2 cellular contexts compared by ENCODE assay signal in the genomic region with DNA sequence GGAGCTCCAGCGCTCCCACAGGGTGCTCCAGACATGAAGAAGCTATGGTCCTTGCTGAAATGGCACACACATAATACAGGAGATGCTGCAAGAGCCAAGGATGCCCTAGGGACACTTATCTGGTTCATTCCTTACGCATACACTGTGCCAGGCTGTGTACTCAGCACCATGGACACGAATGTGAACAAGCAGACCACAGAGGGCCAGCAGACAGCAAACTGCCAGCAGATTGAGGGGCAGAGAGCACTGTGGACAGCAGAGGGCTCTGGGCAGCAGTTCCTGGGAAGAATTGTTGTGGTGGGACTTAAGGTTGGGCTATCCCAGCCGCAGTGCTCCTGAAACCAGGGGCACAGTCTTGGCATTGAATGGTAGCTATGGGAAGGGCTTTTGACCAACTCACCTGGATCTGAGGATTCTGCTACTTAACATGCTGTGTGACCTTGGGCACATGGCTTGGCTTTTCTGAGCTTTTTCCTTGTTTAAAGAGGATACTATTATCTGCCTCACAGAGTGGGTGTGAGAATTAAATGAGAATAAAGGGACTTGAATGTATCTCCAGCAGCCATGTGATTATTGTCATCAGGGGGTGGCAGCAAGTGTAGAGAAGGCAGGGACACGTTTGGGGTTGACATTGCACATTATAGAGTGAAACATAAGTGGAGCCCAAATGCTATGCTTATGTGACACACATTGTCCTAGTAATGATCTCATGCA.
TF ChIP-seq lines count a peak whose summit lies in the region.

No MANE protein-coding gene starts in this region.

TF ChIP-seq in SK-N-SH treated with all-trans-retinoic acid at 6 μM for 48 hours, 23 proteins besides CTCF, POLR2A, EP300 and RAD21 (continued from another document):
- TF ChIP-seq, protein P1, sequence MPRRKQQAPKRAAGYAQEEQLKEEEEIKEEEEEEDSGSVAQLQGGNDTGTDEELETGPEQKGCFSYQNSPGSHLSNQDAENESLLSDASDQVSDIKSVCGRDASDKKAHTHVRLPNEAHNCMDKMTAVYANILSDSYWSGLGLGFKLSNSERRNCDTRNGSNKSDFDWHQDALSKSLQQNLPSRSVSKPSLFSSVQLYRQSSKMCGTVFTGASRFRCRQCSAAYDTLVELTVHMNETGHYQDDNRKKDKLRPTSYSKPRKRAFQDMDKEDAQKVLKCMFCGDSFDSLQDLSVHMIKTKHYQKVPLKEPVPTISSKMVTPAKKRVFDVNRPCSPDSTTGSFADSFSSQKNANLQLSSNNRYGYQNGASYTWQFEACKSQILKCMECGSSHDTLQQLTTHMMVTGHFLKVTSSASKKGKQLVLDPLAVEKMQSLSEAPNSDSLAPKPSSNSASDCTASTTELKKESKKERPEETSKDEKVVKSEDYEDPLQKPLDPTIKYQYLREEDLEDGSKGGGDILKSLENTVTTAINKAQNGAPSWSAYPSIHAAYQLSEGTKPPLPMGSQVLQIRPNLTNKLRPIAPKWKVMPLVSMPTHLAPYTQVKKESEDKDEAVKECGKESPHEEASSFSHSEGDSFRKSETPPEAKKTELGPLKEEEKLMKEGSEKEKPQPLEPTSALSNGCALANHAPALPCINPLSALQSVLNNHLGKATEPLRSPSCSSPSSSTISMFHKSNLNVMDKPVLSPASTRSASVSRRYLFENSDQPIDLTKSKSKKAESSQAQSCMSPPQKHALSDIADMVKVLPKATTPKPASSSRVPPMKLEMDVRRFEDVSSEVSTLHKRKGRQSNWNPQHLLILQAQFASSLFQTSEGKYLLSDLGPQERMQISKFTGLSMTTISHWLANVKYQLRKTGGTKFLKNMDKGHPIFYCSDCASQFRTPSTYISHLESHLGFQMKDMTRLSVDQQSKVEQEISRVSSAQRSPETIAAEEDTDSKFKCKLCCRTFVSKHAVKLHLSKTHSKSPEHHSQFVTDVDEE (CRISPR knock-in tag; IDR thresholded peaks at IDR 0.05), result no peak
- no peak for TF ChIP-seq OSR1 (CRISPR knock-in tag; IDR thresholded peaks at IDR 0.05)
- TF ChIP-seq TOX (CRISPR knock-in tag; IDR thresholded peaks at IDR 0.05; ENCODE audit: borderline replicate concordance), result no peak
- no peak for TF ChIP-seq ZFP3 (CRISPR knock-in tag; IDR thresholded peaks at IDR 0.05)
- TF ChIP-seq, protein P2, sequence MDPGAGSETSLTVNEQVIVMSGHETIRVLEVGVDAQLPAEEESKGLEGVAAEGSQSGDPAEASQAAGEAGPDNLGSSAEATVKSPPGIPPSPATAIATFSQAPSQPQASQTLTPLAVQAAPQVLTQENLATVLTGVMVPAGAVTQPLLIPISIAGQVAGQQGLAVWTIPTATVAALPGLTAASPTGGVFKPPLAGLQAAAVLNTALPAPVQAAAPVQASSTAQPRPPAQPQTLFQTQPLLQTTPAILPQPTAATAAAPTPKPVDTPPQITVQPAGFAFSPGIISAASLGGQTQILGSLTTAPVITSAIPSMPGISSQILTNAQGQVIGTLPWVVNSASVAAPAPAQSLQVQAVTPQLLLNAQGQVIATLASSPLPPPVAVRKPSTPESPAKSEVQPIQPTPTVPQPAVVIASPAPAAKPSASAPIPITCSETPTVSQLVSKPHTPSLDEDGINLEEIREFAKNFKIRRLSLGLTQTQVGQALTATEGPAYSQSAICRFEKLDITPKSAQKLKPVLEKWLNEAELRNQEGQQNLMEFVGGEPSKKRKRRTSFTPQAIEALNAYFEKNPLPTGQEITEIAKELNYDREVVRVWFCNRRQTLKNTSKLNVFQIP (CRISPR knock-in tag; IDR thresholded peaks at IDR 0.05; ENCODE audit: borderline replicate concordance, low read depth), result no peak
- TF ChIP-seq ZNF565 (CRISPR knock-in tag; conservative IDR thresholded peaks at IDR 0.05; ENCODE audit: low read depth), result no peak
- no peak for TF ChIP-seq CSDC2 (CRISPR knock-in tag; IDR thresholded peaks at IDR 0.05)
- TF ChIP-seq, protein P3, sequence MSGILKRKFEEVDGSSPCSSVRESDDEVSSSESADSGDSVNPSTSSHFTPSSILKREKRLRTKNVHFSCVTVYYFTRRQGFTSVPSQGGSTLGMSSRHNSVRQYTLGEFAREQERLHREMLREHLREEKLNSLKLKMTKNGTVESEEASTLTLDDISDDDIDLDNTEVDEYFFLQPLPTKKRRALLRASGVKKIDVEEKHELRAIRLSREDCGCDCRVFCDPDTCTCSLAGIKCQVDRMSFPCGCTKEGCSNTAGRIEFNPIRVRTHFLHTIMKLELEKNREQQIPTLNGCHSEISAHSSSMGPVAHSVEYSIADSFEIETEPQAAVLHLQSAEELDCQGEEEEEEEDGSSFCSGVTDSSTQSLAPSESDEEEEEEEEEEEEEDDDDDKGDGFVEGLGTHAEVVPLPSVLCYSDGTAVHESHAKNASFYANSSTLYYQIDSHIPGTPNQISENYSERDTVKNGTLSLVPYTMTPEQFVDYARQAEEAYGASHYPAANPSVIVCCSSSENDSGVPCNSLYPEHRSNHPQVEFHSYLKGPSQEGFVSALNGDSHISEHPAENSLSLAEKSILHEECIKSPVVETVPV (CRISPR knock-in tag; IDR thresholded peaks at IDR 0.05), result no peak
- no peak for TF ChIP-seq ARNTL (CRISPR knock-in tag; IDR thresholded peaks at IDR 0.05; ENCODE audit: borderline replicate concordance, low read depth)
- no peak for TF ChIP-seq ZFP30 (CRISPR knock-in tag; IDR thresholded peaks at IDR 0.05)
- TF ChIP-seq, protein P4, sequence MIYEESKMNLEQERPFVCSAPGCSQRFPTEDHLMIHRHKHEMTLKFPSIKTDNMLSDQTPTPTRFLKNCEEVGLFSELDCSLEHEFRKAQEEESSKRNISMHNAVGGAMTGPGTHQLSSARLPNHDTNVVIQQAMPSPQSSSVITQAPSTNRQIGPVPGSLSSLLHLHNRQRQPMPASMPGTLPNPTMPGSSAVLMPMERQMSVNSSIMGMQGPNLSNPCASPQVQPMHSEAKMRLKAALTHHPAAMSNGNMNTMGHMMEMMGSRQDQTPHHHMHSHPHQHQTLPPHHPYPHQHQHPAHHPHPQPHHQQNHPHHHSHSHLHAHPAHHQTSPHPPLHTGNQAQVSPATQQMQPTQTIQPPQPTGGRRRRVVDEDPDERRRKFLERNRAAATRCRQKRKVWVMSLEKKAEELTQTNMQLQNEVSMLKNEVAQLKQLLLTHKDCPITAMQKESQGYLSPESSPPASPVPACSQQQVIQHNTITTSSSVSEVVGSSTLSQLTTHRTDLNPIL (CRISPR knock-in tag; IDR thresholded peaks at IDR 0.05; ENCODE audit: low read depth), result no peak
- no peak for TF ChIP-seq ZNF70 (CRISPR knock-in tag; IDR thresholded peaks at IDR 0.05)
- no peak for TF ChIP-seq ISL1 (CRISPR knock-in tag; IDR thresholded peaks at IDR 0.05)
- TF ChIP-seq ZC3H10 (CRISPR knock-in tag; IDR thresholded peaks at IDR 0.05), result no peak

TF ChIP-seq in SK-N-SH, 30 proteins besides CTCF, POLR2A, EP300 and RAD21 (continued from another document):
- TF ChIP-seq, protein P5, sequence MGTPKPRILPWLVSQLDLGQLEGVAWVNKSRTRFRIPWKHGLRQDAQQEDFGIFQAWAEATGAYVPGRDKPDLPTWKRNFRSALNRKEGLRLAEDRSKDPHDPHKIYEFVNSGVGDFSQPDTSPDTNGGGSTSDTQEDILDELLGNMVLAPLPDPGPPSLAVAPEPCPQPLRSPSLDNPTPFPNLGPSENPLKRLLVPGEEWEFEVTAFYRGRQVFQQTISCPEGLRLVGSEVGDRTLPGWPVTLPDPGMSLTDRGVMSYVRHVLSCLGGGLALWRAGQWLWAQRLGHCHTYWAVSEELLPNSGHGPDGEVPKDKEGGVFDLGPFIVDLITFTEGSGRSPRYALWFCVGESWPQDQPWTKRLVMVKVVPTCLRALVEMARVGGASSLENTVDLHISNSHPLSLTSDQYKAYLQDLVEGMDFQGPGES (IDR thresholded peaks at IDR 0.05; ENCODE audit: low read depth, low read length), result no peak
- TF ChIP-seq ZBTB33 (IDR thresholded peaks at IDR 0.05; ENCODE audit: borderline replicate concordance, low read depth), result no peak
- no peak for TF ChIP-seq USF1 (IDR thresholded peaks at IDR 0.05; ENCODE audit: borderline replicate concordance, low read depth)
- TF ChIP-seq FOSL2 (IDR thresholded peaks at IDR 0.05; ENCODE audit: borderline replicate concordance, low read depth), result no peak
- no peak for TF ChIP-seq RFX5 (IDR thresholded peaks at IDR 0.05; ENCODE audit: low read length)
TF ChIP-seq in SK-N-SH: peak in this region for 0.
